ENCODE assay signal across 1 cellular context in the genomic region with DNA sequence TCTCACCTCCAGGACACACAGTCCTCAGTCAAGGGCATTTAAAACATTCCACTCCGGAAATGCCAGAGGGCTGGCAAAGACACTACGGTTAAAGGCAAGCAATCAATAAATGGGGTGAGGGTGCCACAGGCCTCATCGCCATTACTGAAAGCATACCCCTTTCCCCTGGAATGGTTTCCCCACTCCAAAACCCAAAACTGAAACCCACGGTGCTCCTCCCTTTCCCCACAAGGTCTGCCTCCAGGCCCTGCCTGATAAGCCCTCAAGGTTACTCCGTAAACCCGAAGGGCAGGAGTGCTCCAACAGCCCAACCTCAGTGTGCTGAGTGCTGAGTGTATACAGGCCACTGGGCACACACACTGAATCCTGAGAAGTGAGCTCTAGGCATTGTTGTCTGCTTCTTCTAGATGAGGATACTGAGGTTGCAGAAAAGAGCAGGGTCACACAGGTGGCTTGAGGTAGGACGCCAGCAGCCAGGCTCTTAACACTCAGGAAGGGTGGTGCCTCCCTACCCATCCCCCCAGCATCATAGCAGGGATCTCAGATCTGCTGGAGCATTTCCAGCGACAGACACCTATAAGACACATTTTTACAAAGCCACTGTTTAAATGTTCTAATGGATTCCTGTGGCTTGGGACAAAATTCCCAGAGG.
TF ChIP-seq lines count a peak whose summit lies in the region.

No MANE protein-coding gene starts in this region.

TF ChIP-seq in H1, 55 proteins besides CTCF, POLR2A, EP300 and RAD21 (continued from another document):
- TF ChIP-seq POU5F1 (IDR thresholded peaks at IDR 0.05; ENCODE audit: low read depth, low read length) = no peak
TF ChIP-seq in H1: peak in this region for 0.
